In genomic region chr20:18663932-18664331, GRCh38 we compare ENCODE assay signal across 18 cellular contexts.
A peak's percentile ranks its signal among the peaks of the same experiment; 100 is the strongest.
DNase-seq lines count a peak whose midpoint lies in the region; ATAC-seq, FAIRE-seq and TF ChIP-seq lines count a peak whose summit lies in the region.
"Had no signal": no experiment of that assay in that cellular context is flagged by ENCODE, and none has a peak within 500 bp of the region (broad histone marks: within the 10 kb centered on the region; RNA-seq: fewer than 3 reads in every experiment).

No MANE protein-coding gene starts in this region.

- H3K27ac ChIP-seq in PC-3 (ENCODE audit: low read length) = no peak overlapping the region
- H3K27ac ChIP-seq in fibroblast of lung (ENCODE audit: insufficient read depth, low read length) = no peak overlapping the region
- H3K27ac ChIP-seq: SK-N-MC had no signal

- H3K36me3 Mint-ChIP-seq in T-helper 17 cell (ENCODE audit: low read depth) = peaks cover 2% of the 10 kb centered on the region
- no peaks in the 10 kb centered on the region for H3K36me3 Mint-ChIP-seq in nephron progenitor cell (ENCODE audit: low read depth)

- POLR2A ChIA-PET in PC-3 (lab: Charles Lee; ENCODE audit: unreplicated experiment) = no interaction called here

- no peak for TF ChIP-seq CTCF in PC-3 (conservative IDR thresholded peaks at IDR 0.05; ENCODE audit: low read depth, low read length)
- no peak for TF ChIP-seq CTCF in fibroblast of lung (conservative IDR thresholded peaks at IDR 0.05 in 1 of 2, IDR thresholded peaks at IDR 0.05 in 1 of 2; ENCODE audit: low read depth in 1 of 2, low read length in 2 of 2)
- no peak for TF ChIP-seq CTCF in nephron progenitor cell (IDR thresholded peaks at IDR 0.05)

- no peak overlapping the region for H3K4me3 Mint-ChIP-seq in T-helper 17 cell
- H3K4me3 Mint-ChIP-seq in nephron progenitor cell = no peak overlapping the region
- H3K4me3 Mint-ChIP-seq: CD4-positive, alpha-beta memory T cell had no signal

- no peak overlapping the region for H3K27ac Mint-ChIP-seq in T-helper 17 cell
- H3K27ac Mint-ChIP-seq in nephron progenitor cell = no peak overlapping the region

- H3F3A ChIP-seq in PC-3 (ENCODE audit: low read length, unreplicated experiment) = no peaks in the 10 kb centered on the region

- H3K9me3 ChIP-seq in PC-3 (ENCODE audit: low read length) (no peaks in the 10 kb centered on the region), fibroblast of lung (ENCODE audit: control insufficient read depth, insufficient read depth, low read depth, low read length) (no peaks in the 10 kb centered on the region), T-helper 17 cell (ENCODE audit: control insufficient read depth, low read length, poor library complexity, severe bottlenecking) (no peaks in the 10 kb centered on the region)
- H3K9me3 ChIP-seq: BE2C had no signal

- H3K4me1 Mint-ChIP-seq in T-helper 17 cell = peaks cover 6% of the 10 kb centered on the region
- H3K4me1 Mint-ChIP-seq in nephron progenitor cell = peaks cover 10% of the 10 kb centered on the region

- intact Hi-C loops in PC-3 (cut with micrococcal nuclease) = no loop called here

- H3K9me2 ChIP-seq in PC-3 (replicated peaks; ENCODE audit: low read length) = no peaks in the 10 kb centered on the region

- H3K4me3 ChIP-seq in PC-3 (ENCODE audit: low read length) (no peak overlapping the region), fibroblast of lung (replicated peaks in 1 of 4; ENCODE audit: control extremely low read depth in 1 of 4, insufficient read depth in 1 of 4, low read depth in 3 of 4, low read length in 4 of 4) (no peak overlapping the region)
- H3K4me3 ChIP-seq: SK-N-MC had no signal

- ATAC-seq in PC-3 (peak; percentile 58), T-helper 17 cell (no peak)
- ATAC-seq: HepG2 had no signal

- DNase-seq in EH (ENCODE audit: low read depth) (peak; percentile 33), PC-3 (peak; percentile 47), fibroblast of lung (ENCODE audit: low read depth in 2 of 2) (peak; percentile 43 to 52), renal cortical epithelial cell (ENCODE audit: low read depth) (peak; percentile 36), NCI-H2081 treated with DMSO at 0.1 percent for 48 hours (lab: John Stamatoyannopoulos, UW) (no peak), RCC 7860 (ENCODE audit: low spot score) (no peak), T-helper 17 cell (no peak), nephron progenitor cell (no peak)
- DNase-seq: BE2C; CD4-positive, alpha-beta memory T cell; MM.1S; NCI-H1417 treated with DMSO at 0.1 percent for 48 hours; NCI-H2029 treated with DMSO at 0.1 percent for 48 hours; NCI-H526; OCI-M1 had no signal

- H3K79me2 ChIP-seq in PC-3 (ENCODE audit: low read length) (no peaks in the 10 kb centered on the region), fibroblast of lung (ENCODE audit: control insufficient read depth, insufficient read depth, low read length) (no peaks in the 10 kb centered on the region)

- H3K36me3 ChIP-seq in PC-3 (ENCODE audit: low read depth, low read length) (no peaks in the 10 kb centered on the region), fibroblast of lung (ENCODE audit: control insufficient read depth, insufficient read depth, low read length) (no peaks in the 10 kb centered on the region)
- H3K36me3 ChIP-seq: BE2C had no signal

- no peaks in the 10 kb centered on the region for H3K9me3 Mint-ChIP-seq in nephron progenitor cell
- H3K9me3 Mint-ChIP-seq: CD4-positive, alpha-beta memory T cell had no signal

- FAIRE-seq in RCC 7860 (lab: Jason Lieb, UNC) = no peak
- FAIRE-seq: H1, HepG2 had no signal

- no peaks in the 10 kb centered on the region for H3K27me3 Mint-ChIP-seq in T-helper 17 cell
- no peaks in the 10 kb centered on the region for H3K27me3 Mint-ChIP-seq in nephron progenitor cell (ENCODE audit: low read depth, poor library complexity)
- H3K27me3 Mint-ChIP-seq: CD4-positive, alpha-beta memory T cell had no signal

- CTCF ChIA-PET in PC-3 (lab: Charles Lee) = no interaction called here

- no peak overlapping the region for H2AFZ ChIP-seq in PC-3 (ENCODE audit: low read length)
- H2AFZ ChIP-seq in fibroblast of lung (ENCODE audit: low read length) = no peak overlapping the region

- BruUV-seq in PC-3 (replicated peaks; lab: Mats Ljungman, UMichigan) = no TSS peak

- no peaks in the 10 kb centered on the region for H4K20me1 ChIP-seq in PC-3 (ENCODE audit: low read length)
- H4K20me1 ChIP-seq in fibroblast of lung (ENCODE audit: control insufficient read depth, extremely low read depth, insufficient read depth, low read length) = no peaks in the 10 kb centered on the region

- H3K4me1 ChIP-seq in PC-3 (ENCODE audit: insufficient read depth, low read length) (peaks cover 11% of the 10 kb centered on the region), fibroblast of lung (ENCODE audit: control insufficient read depth, extremely low read depth, insufficient read depth, low read length) (no peaks in the 10 kb centered on the region)

- H3K4me2 ChIP-seq in PC-3 (ENCODE audit: low read length) (no peak overlapping the region), fibroblast of lung (ENCODE audit: extremely low read depth, insufficient read depth, low read length) (no peak overlapping the region)

- H3K9ac ChIP-seq in PC-3 (ENCODE audit: low read length) = no peak overlapping the region
- no peak overlapping the region for H3K9ac ChIP-seq in fibroblast of lung (ENCODE audit: insufficient read depth, low read length)

- H3K27me3 ChIP-seq in PC-3 (ENCODE audit: low read length) (no peaks in the 10 kb centered on the region), fibroblast of lung (ENCODE audit: control insufficient read depth, insufficient read depth, low read length) (no peaks in the 10 kb centered on the region)
- H3K27me3 ChIP-seq: BE2C had no signal

Comparison
In these comparisons a context has a peak if more than half of its experiments do, and no peak if none do; other contexts are left out.
1. DNase-seq: peak in EH (single experiment), PC-3 (single experiment), fibroblast of lung (2 of 2) and renal cortical epithelial cell (single experiment); none in NCI-H2081 treated with DMSO at 0.1 percent for 48 hours (single experiment), RCC 7860 (single experiment), T-helper 17 cell (0 of 3) and nephron progenitor cell (single experiment).